14 cellular contexts compared by ENCODE assay signal in genomic region chr2:136139601-136140000, GRCh38. TPM values are rescaled to one million over a fixed set of nuclear protein-coding genes. Genes with fewer than 3 reads are reported as not detected.
A peak's percentile ranks its signal among the peaks of the same experiment; 100 is the strongest.
DNase-seq lines count a peak whose midpoint lies in the region; ATAC-seq and TF ChIP-seq lines count a peak whose summit lies in the region.
"Had no signal": no experiment of that assay in that cellular context is flagged by ENCODE, and none has a peak within 500 bp of the region (broad histone marks: within the 10 kb centered on the region; RNA-seq: fewer than 3 reads in every experiment).

No MANE protein-coding gene starts in this region.

- no peaks in the 10 kb centered on the region for H3K27me3 ChIP-seq in CD4-positive, alpha-beta memory T cell (ENCODE audit: insufficient read depth, low read length)
- H3K27me3 ChIP-seq in lower lobe of right lung (ENCODE audit: low read depth) = no peaks in the 10 kb centered on the region
- H3K27me3 ChIP-seq: body of pancreas had no signal

- no peaks in the 10 kb centered on the region for H3K27me3 Mint-ChIP-seq in CD4-positive, alpha-beta memory T cell
- H3K27me3 Mint-ChIP-seq in activated naive CD8-positive, alpha-beta T cell treated with anti-CD3 and anti-CD28 coated beads, Interleukin-2, amount 50 U/mL, for 24 hours = peaks cover 22% of the 10 kb centered on the region

- peak in 4 of 5 donors; percentile 37 to 53 (median 43) for DNase-seq in CD4-positive, alpha-beta memory T cell
- DNase-seq in activated naive CD8-positive, alpha-beta T cell treated with anti-CD3 and anti-CD28 coated beads, Interleukin-2, amount 50 U/mL, for 24 hours = no peak
- DNase-seq in NCI-H345 treated with DMSO at 0.1 percent for 48 hours (lab: John Stamatoyannopoulos, UW; ENCODE audit: unreplicated experiment) (no peak), lower lobe of right lung (no peak), SW480 (ENCODE audit: low spot score) (no peak)
- DNase-seq: body of pancreas, endodermal cell, GOT3, NCI-H1092 had no signal

- TF ChIP-seq CTCF in lower lobe of right lung (IDR thresholded peaks at IDR 0.05) = no peak

- CTCF ChIA-PET in CD4-positive, alpha-beta memory T cell (lab: Charles Lee; ENCODE audit: partially characterized antibody) = interaction anchor here (0.6 to 1.0 kb wide), 2 partner anchors 9 to 22 kb away, joined by 3 read pairs; no protein-coding TSS in a partner anchor

- POLR2A ChIA-PET in CD4-positive, alpha-beta memory T cell (lab: Charles Lee; ENCODE audit: partially characterized antibody) = interaction anchor here (0.8 to 13.9 kb wide), 7 partner anchors 8 to 189 kb away, joined by 3 to 599 read pairs (median 5); partner anchors contain the start of genes CXCR4 and DARS1

- peak overlapping the region; percentile 96 to 100 (median 99) for H3K27ac Mint-ChIP-seq in CD4-positive, alpha-beta memory T cell
- no peak overlapping the region for H3K27ac Mint-ChIP-seq in activated naive CD8-positive, alpha-beta T cell treated with anti-CD3 and anti-CD28 coated beads, Interleukin-2, amount 50 U/mL, for 24 hours
- H3K27ac Mint-ChIP-seq: endodermal cell had no signal

- H3K4me1 ChIP-seq in CD4-positive, alpha-beta memory T cell (ENCODE audit: insufficient read depth, low read length) = peaks cover 77% of the 10 kb centered on the region
- peaks cover 34% of the 10 kb centered on the region for H3K4me1 ChIP-seq in lower lobe of right lung
- H3K4me1 ChIP-seq: body of pancreas had no signal

- ATAC-seq in GM18858 (IDR thresholded peaks at IDR 0.05; ENCODE audit: unreplicated experiment) (peak; percentile 39), lower lobe of right lung (no peak), HG03521 (IDR thresholded peaks at IDR 0.05; ENCODE audit: unreplicated experiment) (no peak)
- no peak for ATAC-seq in activated naive CD8-positive, alpha-beta T cell treated with anti-CD3 and anti-CD28 coated beads, Interleukin-2, amount 50 U/mL, for 24 hours
- ATAC-seq: body of pancreas had no signal

- H3K36me3 ChIP-seq in CD4-positive, alpha-beta memory T cell (ENCODE audit: insufficient read depth, low read length) = no peaks in the 10 kb centered on the region
- H3K36me3 ChIP-seq in KOPT-K1 (ENCODE audit: insufficient read depth, low read length) (no peaks in the 10 kb centered on the region), lower lobe of right lung (no peaks in the 10 kb centered on the region)

- no peak overlapping the region for H3K4me3 ChIP-seq in CD4-positive, alpha-beta memory T cell (ENCODE audit: low read length in 2 of 2)
- H3K4me3 ChIP-seq in lower lobe of right lung = no peak overlapping the region
- H3K4me3 ChIP-seq: body of pancreas had no signal

- peak overlapping the region; percentile 95 for H3K27ac ChIP-seq in CD4-positive, alpha-beta memory T cell (ENCODE audit: low read depth, low read length)
- H3K27ac ChIP-seq in KOPT-K1 (ENCODE audit: low read depth, low read length, poor library complexity, severe bottlenecking) = peak overlapping the region; percentile 98
- no peak overlapping the region for H3K27ac ChIP-seq in lower lobe of right lung
- H3K27ac ChIP-seq: body of pancreas had no signal

- H3K4me3 Mint-ChIP-seq in CD4-positive, alpha-beta memory T cell = peak overlapping the region; percentile 57 to 86 (median 77)
- peak overlapping the region; percentile 27 for H3K4me3 Mint-ChIP-seq in activated naive CD8-positive, alpha-beta T cell treated with anti-CD3 and anti-CD28 coated beads, Interleukin-2, amount 50 U/mL, for 24 hours
- H3K4me3 Mint-ChIP-seq: endodermal cell had no signal

- H3K36me3 Mint-ChIP-seq in CD4-positive, alpha-beta memory T cell = peaks cover 0 to 4% of the 10 kb centered on the region in 2 donors
- H3K36me3 Mint-ChIP-seq in activated naive CD8-positive, alpha-beta T cell treated with anti-CD3 and anti-CD28 coated beads, Interleukin-2, amount 50 U/mL, for 24 hours (ENCODE audit: low read depth) = no peaks in the 10 kb centered on the region

- H3K9me3 ChIP-seq in CD4-positive, alpha-beta memory T cell (ENCODE audit: control insufficient read depth in 1 of 2, low read length in 2 of 2) = no peaks in the 10 kb centered on the region
- H3K9me3 ChIP-seq in KOPT-K1 (ENCODE audit: insufficient read depth, low read length, poor library complexity, severe bottlenecking) (no peaks in the 10 kb centered on the region), lower lobe of right lung (no peaks in the 10 kb centered on the region)
- H3K9me3 ChIP-seq: body of pancreas had no signal

- peaks cover 0 to 5% (median 0%) of the 10 kb centered on the region in 8 donors for H3K9me3 Mint-ChIP-seq in CD4-positive, alpha-beta memory T cell
- H3K9me3 Mint-ChIP-seq in activated naive CD8-positive, alpha-beta T cell treated with anti-CD3 and anti-CD28 coated beads, Interleukin-2, amount 50 U/mL, for 24 hours = no peaks in the 10 kb centered on the region
- H3K9me3 Mint-ChIP-seq: endodermal cell had no signal

- H3K4me1 Mint-ChIP-seq in CD4-positive, alpha-beta memory T cell = peaks cover 62 to 89% (median 71%) of the 10 kb centered on the region in 4 donors
- H3K4me1 Mint-ChIP-seq in activated naive CD8-positive, alpha-beta T cell treated with anti-CD3 and anti-CD28 coated beads, Interleukin-2, amount 50 U/mL, for 24 hours = peaks cover 78% of the 10 kb centered on the region

- intact Hi-C loops in CD4-positive, alpha-beta memory T cell (cut with micrococcal nuclease) = loop anchor here (1.0 to 10.0 kb wide), 4 partner anchors 9 to 1472 kb away; partner anchors contain the start of genes R3HDM1 and ZRANB3
- intact Hi-C loops in lower lobe of right lung (cut with DNase I) = no loop called here

RNA-seq across cellular contexts. Expression of gene CXCR4, which starts 21.7 kb away (rescaled TPM):
- total RNA-seq in CD4-positive, alpha-beta memory T cell = 100 to 1,000 TPM; 306 to 308 TPM
- polyA plus RNA-seq in CD4-positive, alpha-beta memory T cell = 1,000 to 10,000 TPM in 1 of 2 donors, 100 to 1,000 TPM in 1; 368 to 1,556 TPM
- 55.1 TPM for total RNA-seq in lower lobe of right lung
- total RNA-seq: HT1080, myocyte had no signal

Comparison
In these comparisons a context has a peak if more than half of its experiments do, and no peak if none do; other contexts are left out.
1. DNase-seq: peak in CD4-positive, alpha-beta memory T cell (4 of 5); none in activated naive CD8-positive, alpha-beta T cell treated with anti-CD3 and anti-CD28 coated beads, Interleukin-2, amount 50 U/mL, for 24 hours (single experiment), NCI-H345 treated with DMSO at 0.1 percent for 48 hours (single experiment), lower lobe of right lung (single experiment) and SW480 (single experiment).